In genomic region chr1:150881331-150882070, GRCh38 we compare ENCODE assay signal across 1 cellular context.
A peak's percentile ranks its signal among the peaks of the same experiment; 100 is the strongest.
TF ChIP-seq lines count a peak whose summit lies in the region.

No MANE protein-coding gene starts in this region.

TF ChIP-seq in IMR-90, 13 proteins besides CTCF, POLR2A, EP300 and RAD21:
- TF ChIP-seq FOS (IDR thresholded peaks at IDR 0.05; ENCODE audit: low read depth, low read length) (peak; percentile 81), MAZ (IDR thresholded peaks at IDR 0.05; ENCODE audit: borderline replicate concordance, low read depth, low read length) (peak; percentile 37; the same call in 1 of the 2 replicates), BHLHE40 (IDR thresholded peaks at IDR 0.05; ENCODE audit: low read depth, low read length) (0 out of 2 replicates have a peak, but pooled peaks have one; percentile 9), CEBPB (IDR thresholded peaks at IDR 0.05; ENCODE audit: low read depth, low read length) (peak; percentile 99), SMC3 (IDR thresholded peaks at IDR 0.05; ENCODE audit: low read depth, low read length) (peak; percentile 10; the same call in 1 of the 2 replicates), RCOR1 (IDR thresholded peaks at IDR 0.05; ENCODE audit: insufficient replicate concordance, low read length) (no peak), MXI1 (IDR thresholded peaks at IDR 0.05; ENCODE audit: borderline replicate concordance, low read depth, low read length) (no peak)
